In genomic region chr7:150938566-150938965, GRCh38 we compare ENCODE assay signal across 21 cellular contexts. TPM values are rescaled to one million over a fixed set of nuclear protein-coding genes. Genes with fewer than 3 reads are reported as not detected.
A peak's percentile ranks its signal among the peaks of the same experiment; 100 is the strongest.
DNase-seq lines count a peak whose midpoint lies in the region; TF ChIP-seq lines count a peak whose summit lies in the region.
"Had no signal": no experiment of that assay in that cellular context is flagged by ENCODE, and none has a peak within 500 bp of the region (broad histone marks: within the 10 kb centered on the region; RNA-seq: fewer than 3 reads in every experiment).

No MANE protein-coding gene starts in this region.

- no peaks in the 10 kb centered on the region for H3K36me3 Mint-ChIP-seq in CD4-positive, alpha-beta memory T cell
- H3K36me3 Mint-ChIP-seq in activated naive CD8-positive, alpha-beta T cell = no peaks in the 10 kb centered on the region
- no peaks in the 10 kb centered on the region for H3K36me3 Mint-ChIP-seq in nephron (ENCODE audit: low read depth)
- H3K36me3 Mint-ChIP-seq: mesothelial cell of epicardium had no signal

- peaks cover 44% of the 10 kb centered on the region for H3K4me1 ChIP-seq in CD4-positive, alpha-beta memory T cell (ENCODE audit: insufficient read depth, low read length)
- no peaks in the 10 kb centered on the region for H3K4me1 ChIP-seq in hepatocyte (ENCODE audit: insufficient read depth)
- H3K4me1 ChIP-seq: body of pancreas had no signal

- DNase-seq in CD4-positive, alpha-beta memory T cell = no peak
- DNase-seq in Jurkat, Clone E6-1 (ENCODE audit: low read depth, low spot score) = no peak
- DNase-seq in NCI-H2081 (lab: John Stamatoyannopoulos, UW) (no peak), OCI-M1 (lab: John Stamatoyannopoulos, UW) (no peak), hepatocyte (ENCODE audit: low spot score) (no peak)
- DNase-seq: activated naive CD4-positive, alpha-beta T cell treated with anti-CD3 and anti-CD28 coated beads, Interleukin-2, amount 50 U/mL, for 16 hours; body of pancreas; Calu3; glutamatergic neuron; GOT3; NCI-H1105; NCI-H526; SHP77 treated with DMSO at 0.1 percent for 48 hours; small intestine; stimulated activated CD4-positive, alpha-beta T cell treated with anti-CD3 and anti-CD28 coated beads, Interleukin-2, amount 100 ng/mL, for 48 hours; upper lobe of left lung had no signal

- H3K4me3 Mint-ChIP-seq in CD4-positive, alpha-beta memory T cell = peak overlapping the region in 7 of 8 donors; percentile 46 to 85 (median 79)
- H3K4me3 Mint-ChIP-seq in activated naive CD8-positive, alpha-beta T cell = peak overlapping the region; percentile 76
- H3K4me3 Mint-ChIP-seq in nephron = no peak overlapping the region
- H3K4me3 Mint-ChIP-seq: mesothelial cell of epicardium; T-helper 1 cell treated with Interleukin-12 subunit alpha and Interleukin-12 subunit beta and Interleukin-4 antibody, amounts not matched to agents 30 μg/mL and 1 μg/mL, for 36 hours had no signal

- no peaks in the 10 kb centered on the region for H3K79me2 ChIP-seq in hepatocyte

- peaks cover 0 to 2% (median 0%) of the 10 kb centered on the region in 8 donors for H3K9me3 Mint-ChIP-seq in CD4-positive, alpha-beta memory T cell
- H3K9me3 Mint-ChIP-seq in activated naive CD8-positive, alpha-beta T cell (ENCODE audit: low read depth) = no peaks in the 10 kb centered on the region
- no peaks in the 10 kb centered on the region for H3K9me3 Mint-ChIP-seq in nephron
- H3K9me3 Mint-ChIP-seq: mesothelial cell of epicardium; T-helper 1 cell treated with Interleukin-12 subunit alpha and Interleukin-12 subunit beta and Interleukin-4 antibody, amounts not matched to agents 30 μg/mL and 1 μg/mL, for 36 hours had no signal

- no peaks in the 10 kb centered on the region for H3K36me3 ChIP-seq in CD4-positive, alpha-beta memory T cell (ENCODE audit: insufficient read depth, low read length)
- no peaks in the 10 kb centered on the region for H3K36me3 ChIP-seq in hepatocyte (replicated peaks; ENCODE audit: insufficient read depth, low read depth)
- H3K36me3 ChIP-seq: upper lobe of left lung had no signal

- TF ChIP-seq CTCF in nephron (IDR thresholded peaks at IDR 0.05; ENCODE audit: unreplicated experiment in 3 of 3) (no peak), hepatocyte (IDR thresholded peaks at IDR 0.05; ENCODE audit: poor library complexity) (no peak)

- H3K4me3 ChIP-seq in CD4-positive, alpha-beta memory T cell (ENCODE audit: low read length in 2 of 2) = peak overlapping the region in 1 of 2 donors; percentile 33
- peak overlapping the region; percentile 6 for H3K4me3 ChIP-seq in Jurkat, Clone E6-1 (ENCODE audit: low read length)
- H3K4me3 ChIP-seq in hepatocyte = no peak overlapping the region
- H3K4me3 ChIP-seq: body of pancreas, upper lobe of left lung had no signal

- H3K27ac Mint-ChIP-seq in CD4-positive, alpha-beta memory T cell = peak overlapping the region in 5 of 7 donors; percentile 1 to 82 (median 68)
- no peak overlapping the region for H3K27ac Mint-ChIP-seq in activated naive CD8-positive, alpha-beta T cell
- H3K27ac Mint-ChIP-seq in nephron = peak overlapping the region; percentile 44 to 83 (median 83)
- H3K27ac Mint-ChIP-seq: mesothelial cell of epicardium; T-helper 1 cell treated with Interleukin-12 subunit alpha and Interleukin-12 subunit beta and Interleukin-4 antibody, amounts not matched to agents 30 μg/mL and 1 μg/mL, for 36 hours had no signal

- WGBS in hepatocyte (ENCODE audit: low lambda C conversion rate, missing lambda C conversion rate) = 89% methylated on average over 4 of the region's 4 CpGs

- H2AFZ ChIP-seq in hepatocyte = no peak overlapping the region

- H3K9me2 ChIP-seq in hepatocyte (replicated peaks; ENCODE audit: insufficient read depth) = no peaks in the 10 kb centered on the region

- no peaks in the 10 kb centered on the region for H3K27me3 ChIP-seq in CD4-positive, alpha-beta memory T cell (ENCODE audit: insufficient read depth, low read length)
- peaks cover 5% of the 10 kb centered on the region for H3K27me3 ChIP-seq in hepatocyte
- H3K27me3 ChIP-seq: body of pancreas, upper lobe of left lung had no signal

- intact Hi-C loops in CD4-positive, alpha-beta memory T cell (cut with micrococcal nuclease) = loop anchor here (1.0 kb wide), 1 partner anchor 40 kb away; no protein-coding TSS in a partner anchor

- H3K4me2 ChIP-seq in hepatocyte = no peak overlapping the region

- H3K27ac ChIP-seq in CD4-positive, alpha-beta memory T cell (ENCODE audit: low read depth, low read length) = no peak overlapping the region
- H3K27ac ChIP-seq in hepatocyte = no peak overlapping the region
- H3K27ac ChIP-seq: body of pancreas, upper lobe of left lung had no signal

- POLR2A ChIA-PET in CD4-positive, alpha-beta memory T cell (lab: Charles Lee; ENCODE audit: partially characterized antibody) = interaction anchor here (0.9 to 1.3 kb wide), 2 partner anchors 35 to 142 kb away, joined by 3 read pairs; partner anchors contain the start of gene FASTK

- H4K20me1 ChIP-seq in hepatocyte (ENCODE audit: insufficient read depth, poor library complexity, severe bottlenecking) = no peaks in the 10 kb centered on the region

- CTCF ChIA-PET in CD4-positive, alpha-beta memory T cell (lab: Charles Lee; ENCODE audit: partially characterized antibody) = interaction anchor here (1.2 to 4.4 kb wide), 6 partner anchors 11 to 230 kb away, joined by 3 to 16 read pairs (median 6); no protein-coding TSS in a partner anchor

- no peaks in the 10 kb centered on the region for H3K27me3 Mint-ChIP-seq in CD4-positive, alpha-beta memory T cell
- H3K27me3 Mint-ChIP-seq in activated naive CD8-positive, alpha-beta T cell = no peaks in the 10 kb centered on the region
- H3K27me3 Mint-ChIP-seq in nephron (ENCODE audit: low read depth) = peaks cover 3% of the 10 kb centered on the region

- H3K4me1 Mint-ChIP-seq in CD4-positive, alpha-beta memory T cell = peaks cover 27 to 66% (median 46%) of the 10 kb centered on the region in 4 donors
- H3K4me1 Mint-ChIP-seq in activated naive CD8-positive, alpha-beta T cell (ENCODE audit: low read depth) = peaks cover 39% of the 10 kb centered on the region
- peaks cover 27% of the 10 kb centered on the region for H3K4me1 Mint-ChIP-seq in nephron

- no peaks in the 10 kb centered on the region for H3K9me3 ChIP-seq in CD4-positive, alpha-beta memory T cell (ENCODE audit: control insufficient read depth in 1 of 2, low read length in 2 of 2)
- no peaks in the 10 kb centered on the region for H3K9me3 ChIP-seq in hepatocyte (ENCODE audit: low read depth)
- H3K9me3 ChIP-seq: body of pancreas, upper lobe of left lung had no signal

RNA-seq across cellular contexts. Expression of gene KCNH2, which starts 39.6 kb away (rescaled TPM):
- total RNA-seq in CD4-positive, alpha-beta memory T cell = 1 to 10 TPM; 2.3 to 2.6 TPM
- polyA plus RNA-seq in CD4-positive, alpha-beta memory T cell = 1 to 10 TPM; 1.8 to 2.4 TPM
- 43.6 TPM for polyA plus RNA-seq in Jurkat, Clone E6-1 (2012; ENCODE audit: insufficient read depth, insufficient read length)
- total RNA-seq in hepatocyte = 8.4 and 9.4 TPM in 2 replicates
- polyA plus RNA-seq in hepatocyte = 9.1 and 11.3 TPM in 2 replicates

RNA-seq across cellular contexts. Expression of gene NOS3, which starts 52.3 kb away (rescaled TPM):
- 1 to 10 TPM; 4.0 to 4.6 TPM for total RNA-seq in CD4-positive, alpha-beta memory T cell
- polyA plus RNA-seq in CD4-positive, alpha-beta memory T cell = 10 to 100 TPM in 1 of 2 donors, 1 to 10 TPM in 1; 6.6 to 14.9 TPM
- polyA plus RNA-seq in Jurkat, Clone E6-1 (2012; ENCODE audit: insufficient read depth, insufficient read length) = 8.5 TPM
- 8.1 and 9.8 TPM in 2 replicates for total RNA-seq in hepatocyte
- 15.3 and 17.4 TPM in 2 replicates for polyA plus RNA-seq in hepatocyte
- polyA plus RNA-seq: neural cell had no signal

Comparison
In these comparisons a context has a peak if more than half of its experiments do, and no peak if none do; other contexts are left out.
1. H3K4me3 Mint-ChIP-seq: peak in CD4-positive, alpha-beta memory T cell (7 of 8) and activated naive CD8-positive, alpha-beta T cell (single experiment); none in nephron (0 of 3).